9 cellular contexts compared by ENCODE assay signal in the genomic region with DNA sequence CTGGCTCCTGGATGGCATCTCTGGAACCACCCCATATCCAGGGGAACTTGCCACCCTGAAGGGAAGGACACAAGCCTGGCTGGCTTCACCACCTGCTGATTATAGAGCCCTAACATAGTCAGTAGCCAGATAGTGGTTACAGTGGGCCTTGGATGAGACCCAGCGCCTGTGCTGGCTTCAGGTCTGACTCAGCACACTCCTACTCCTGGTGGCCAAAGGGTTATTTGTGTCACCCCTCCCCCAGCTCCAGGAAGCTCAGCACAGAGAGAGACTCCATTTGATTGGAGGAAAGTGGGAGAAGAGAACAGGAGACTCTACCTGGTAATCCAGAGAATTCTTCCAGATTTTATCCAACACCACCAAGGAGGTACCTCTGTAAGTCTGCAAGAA. TPM values are rescaled to one million over a fixed set of nuclear protein-coding genes. Genes with fewer than 3 reads are reported as not detected.
DNase-seq lines count a peak whose midpoint lies in the region; ATAC-seq and TF ChIP-seq lines count a peak whose summit lies in the region.
"Had no signal": no experiment of that assay in that cellular context is flagged by ENCODE, and none has a peak within 500 bp of the region (broad histone marks: within the 10 kb centered on the region; RNA-seq: fewer than 3 reads in every experiment).

No MANE protein-coding gene starts in this region.

- no peak for TF ChIP-seq EP300 in gastroesophageal sphincter (IDR thresholded peaks at IDR 0.05)
- TF ChIP-seq EP300 in sigmoid colon (IDR thresholded peaks at IDR 0.05): no peak

- TF ChIP-seq CTCF in RWPE2 (IDR thresholded peaks at IDR 0.05; ENCODE audit: poor library complexity, severe bottlenecking) (no peak), gastroesophageal sphincter (IDR thresholded peaks at IDR 0.05) (no peak), sigmoid colon (IDR thresholded peaks at IDR 0.05) (no peak)

- H3K4me1 ChIP-seq in RWPE2 (ENCODE audit: insufficient read depth, poor library complexity, severe bottlenecking) (peaks cover 3% of the 10 kb centered on the region), gastroesophageal sphincter (peaks cover 0 to 26% (median 0%) of the 10 kb centered on the region in 3 donors), sigmoid colon (peaks cover 0 to 23% (median 4%) of the 10 kb centered on the region in 4 donors)

- ATAC-seq in GM18517 (IDR thresholded peaks at IDR 0.05; ENCODE audit: unreplicated experiment): peak; percentile 53
- ATAC-seq in HG02571 (IDR thresholded peaks at IDR 0.05; ENCODE audit: unreplicated experiment): peak; percentile 93
- ATAC-seq in RWPE2 (ENCODE audit: low read depth): peak; percentile 35; the same call in 2 of the 3 replicates
- no peak for ATAC-seq in gastroesophageal sphincter

- H3K27me3 ChIP-seq in RWPE2 (ENCODE audit: insufficient read depth, poor library complexity, severe bottlenecking) (no peaks in the 10 kb centered on the region), gastroesophageal sphincter (no peaks in the 10 kb centered on the region), sigmoid colon (no peaks in the 10 kb centered on the region)

- WGBS in gastroesophageal sphincter (ENCODE audit: low coverage in 1 of 2), 2 donors: no CpG with 5 or more reads among the region's 1 CpG
- 89 to 95% methylated on average over 1 of the region's 1 CpG for WGBS in sigmoid colon, 2 donors

- DNase-seq in RWPE2 (ENCODE audit: low spot score) (no peak), kidney tubule cell (ENCODE audit: low spot score) (peak; percentile 72), NCI-H1694 treated with DMSO at 0.1 percent for 48 hours (lab: John Stamatoyannopoulos, UW) (no peak), sigmoid colon (no peak)
- DNase-seq in activated CD4-positive, CD25-positive, alpha-beta regulatory T cell treated with anti-CD3 and anti-CD28 coated beads, Interleukin-2, amount 50 U/mL, for 72 hours: no peak
- DNase-seq: NCI-H748 treated with DMSO at 0.1 percent for 48 hours had no signal

- TF ChIP-seq POLR2A in gastroesophageal sphincter (IDR thresholded peaks at IDR 0.05) (no peak), sigmoid colon (IDR thresholded peaks at IDR 0.05) (no peak)

- H3K4me3 ChIP-seq in RWPE2 (ENCODE audit: severe bottlenecking) (no peak overlapping the region), gastroesophageal sphincter (no peak overlapping the region), sigmoid colon (no peak overlapping the region)

- H3K36me3 ChIP-seq in RWPE2 (ENCODE audit: low read depth): peaks cover 5% of the 10 kb centered on the region; the same call in 1 of the 2 replicates
- H3K36me3 ChIP-seq in gastroesophageal sphincter: peaks cover 0 to 11% of the 10 kb centered on the region in 2 donors
- H3K36me3 ChIP-seq in sigmoid colon: no peaks in the 10 kb centered on the region

- H3K27ac ChIP-seq in RWPE2 (ENCODE audit: poor library complexity, severe bottlenecking) (no peak overlapping the region), gastroesophageal sphincter (no peak overlapping the region), sigmoid colon (no peak overlapping the region)

- H3K9me3 ChIP-seq in RWPE2 (ENCODE audit: severe bottlenecking): peaks cover 15% of the 10 kb centered on the region
- peaks cover 0 to 15% (median 0%) of the 10 kb centered on the region in 3 donors for H3K9me3 ChIP-seq in gastroesophageal sphincter
- no peaks in the 10 kb centered on the region for H3K9me3 ChIP-seq in sigmoid colon

- intact Hi-C loops in sigmoid colon (cut with DNase I): no loop called here

RNA-seq across cellular contexts. Expression of a gene that starts 12.8 kb away (rescaled TPM):
- total RNA-seq in gastroesophageal sphincter: 100 to 1,000 TPM in 1 of 4 donors, 10 to 100 TPM in 3; 28.7 to 105 (median 48.8) TPM
- total RNA-seq in sigmoid colon: 10 to 100 TPM; 52.4 to 94.2 (median 83.5) TPM
- 10 to 100 TPM; 12.9 to 61.1 (median 13.8) TPM for polyA plus RNA-seq in sigmoid colon
